10 cellular contexts compared by ENCODE assay signal in genomic region chr7:75452494-75452955, GRCh38. TPM values are rescaled to one million over a fixed set of nuclear protein-coding genes. Genes with fewer than 3 reads are reported as not detected.
DNase-seq lines count a peak whose midpoint lies in the region; ATAC-seq and TF ChIP-seq lines count a peak whose summit lies in the region.
"Not testable (repeated sequence)": the region's sequence is repeated elsewhere in the genome, so short reads cannot be mapped to it uniquely, and the experiment has no call there.
"Had no signal": no experiment of that assay in that cellular context is flagged by ENCODE, and none has a peak within 500 bp of the region (broad histone marks: within the 10 kb centered on the region; RNA-seq: fewer than 3 reads in every experiment).

No MANE protein-coding gene starts in this region.

- WGBS in SK-N-SH (ENCODE audit: low lambda C conversion rate): 10% methylated on average over 3 of the region's 4 CpGs

- not testable (repeated sequence) for TF ChIP-seq EP300 in SK-N-SH (IDR thresholded peaks at IDR 0.05; ENCODE audit: borderline replicate concordance in 1 of 2, low read depth in 1 of 2, low read length in 1 of 2)

- ATAC-seq in GM18870 (IDR thresholded peaks at IDR 0.05; ENCODE audit: unreplicated experiment) (peak; percentile 80), GM23338 (peak; percentile 92), HG03342 (IDR thresholded peaks at IDR 0.05; ENCODE audit: unreplicated experiment) (peak; percentile 89), left ventricle myocardium superior (peak; percentile 76)

- TF ChIP-seq RAD21 in SK-N-SH (IDR thresholded peaks at IDR 0.05; ENCODE audit: low read length): peak; percentile 38

- POLR2A ChIA-PET in BJ (lab: Charles Lee); SK-N-SH (lab: Yijun Ruan, JAX): not testable (repeated sequence)

- not testable (repeated sequence) for H2AFZ ChIP-seq in GM23338; SK-N-SH (ENCODE audit: low read depth)

- not testable (repeated sequence) for H3K36me3 ChIP-seq in BJ (ENCODE audit: control insufficient read depth, insufficient read depth, low read length); GM23338 (ENCODE audit: insufficient read depth); SK-N-SH (replicated peaks in 1 of 2; ENCODE audit: control insufficient read depth in 1 of 2, insufficient read depth in 2 of 2, low read length in 1 of 2)

- not testable (repeated sequence) for H3K27me3 Mint-ChIP-seq in GM23338 (ENCODE audit: insufficient read depth, low read depth, poor library complexity); osteocyte (ENCODE audit: unreplicated experiment)

- H3F3A ChIP-seq in GM23338 (replicated peaks; ENCODE audit: low read depth); SK-N-SH (replicated peaks; ENCODE audit: insufficient read depth): not testable (repeated sequence)

- H3K27ac Mint-ChIP-seq in GM23338; osteocyte (ENCODE audit: unreplicated experiment): not testable (repeated sequence)

- not testable (repeated sequence) for H3K9ac ChIP-seq in SK-N-SH

- H3K4me2 ChIP-seq in GM23338, SK-N-SH: not testable (repeated sequence)

- H3K4me1 ChIP-seq in GM23338 (ENCODE audit: insufficient read depth); SK-N-SH (ENCODE audit: control insufficient read depth in 1 of 2, insufficient read depth in 2 of 2, low read depth in 1 of 2, low read length in 1 of 2): not testable (repeated sequence)

- not testable (repeated sequence) for H3K27ac ChIP-seq in GM23338 (ENCODE audit: low read depth); SK-N-SH (ENCODE audit: low read depth in 2 of 2, low read length in 1 of 2)

- H3K79me2 ChIP-seq in GM23338 (replicated peaks; ENCODE audit: insufficient read depth): not testable (repeated sequence)
- 0 out of 2 replicates have a peak, but pooled peaks cover 10% of the 10 kb centered on the region for H3K79me2 ChIP-seq in SK-N-SH (ENCODE audit: insufficient read depth)

- H4K20me1 ChIP-seq in GM23338 (replicated peaks; ENCODE audit: insufficient read depth); SK-N-SH (ENCODE audit: insufficient read depth): not testable (repeated sequence)

- not testable (repeated sequence) for H3K4me3 ChIP-seq in BJ (ENCODE audit: low read depth, low read length); GM23338; SK-N-SH (ENCODE audit: low read depth in 2 of 2, low read length in 1 of 2); cardiac fibroblast (replicated peaks in 1 of 2; ENCODE audit: low read depth in 2 of 2, low read length in 2 of 2)

- not testable (repeated sequence) for H3K4me1 Mint-ChIP-seq in GM23338; osteocyte (ENCODE audit: unreplicated experiment)

- CTCF ChIA-PET in BJ (lab: Yijun Ruan, JAX); SK-N-SH (lab: Yijun Ruan, JAX): not testable (repeated sequence)

- not testable (repeated sequence) for DNase-seq in BJ (ENCODE audit: low read depth); GM23338 (ENCODE audit: low spot score); SK-N-SH; cardiac fibroblast (ENCODE audit: low read depth in 2 of 2); left ventricle myocardium superior; osteocyte (ENCODE audit: extremely low spot score, unreplicated experiment)

- intact Hi-C loops in left ventricle myocardium superior (cut with micrococcal nuclease): not testable (repeated sequence)

- not testable (repeated sequence) for H3K9me2 ChIP-seq in GM23338 (ENCODE audit: insufficient read depth); SK-N-SH

- H3K9me3 ChIP-seq in SK-N-SH: not testable (repeated sequence)

- H3K9me3 Mint-ChIP-seq in GM23338; osteocyte (ENCODE audit: unreplicated experiment): not testable (repeated sequence)

- H3K4me3 Mint-ChIP-seq in GM23338; osteocyte (ENCODE audit: unreplicated experiment): not testable (repeated sequence)

- H3K27me3 ChIP-seq in BJ (ENCODE audit: control insufficient read depth, insufficient read depth, low read length); GM23338 (ENCODE audit: insufficient read depth); SK-N-SH (ENCODE audit: insufficient read depth): not testable (repeated sequence)

- not testable (repeated sequence) for H3K36me3 Mint-ChIP-seq in GM23338 (ENCODE audit: low read depth); osteocyte (ENCODE audit: unreplicated experiment)

- peak; percentile 35 for TF ChIP-seq CTCF in BJ (IDR thresholded peaks at IDR 0.05; ENCODE audit: insufficient read depth, low read depth, low read length)
- peak; percentile 20 to 28; a peak in 2 of 4 replicates for TF ChIP-seq CTCF in GM23338 (conservative IDR thresholded peaks at IDR 0.05; ENCODE audit: low read depth in 2 of 2)
- peak; percentile 45 for TF ChIP-seq CTCF in SK-N-SH (IDR thresholded peaks at IDR 0.05)
- peak; percentile 30 for TF ChIP-seq CTCF in cardiac fibroblast (IDR thresholded peaks at IDR 0.05; ENCODE audit: low read depth, low read length)
- peak; percentile 60 for TF ChIP-seq CTCF in osteocyte (IDR thresholded peaks at IDR 0.05)

RNA-seq across cellular contexts. Expression of gene POM121C, which starts 33.6 kb away (rescaled TPM):
- polyA plus RNA-seq in BJ (2011; rRNA removed) (7.4 and 7.9 TPM in 2 replicates), GM23338 (2016; fragmentation: Nextera tagmentation; extraction: Ambion mirVana) (40.8 and 41.5 TPM in 2 replicates), SK-N-SH (2012; rRNA removed) (17.5 and 20.4 TPM in 2 replicates)
- polyA minus RNA-seq in BJ (2011; rRNA and poly(A)+ RNA removed): 14.0 and 15.5 TPM in 2 replicates
- total RNA-seq in GM23338 (2014; rRNA removed; shearing (Covaris generic)): 36.9 and 44.0 TPM in 2 replicates
- 18.0 and 21.5 TPM in 2 replicates for polyA plus RNA-seq in SK-N-SH (2012; cell fraction: cytosol; rRNA removed)
- 62.0 and 69.7 TPM in 2 replicates for polyA plus RNA-seq in SK-N-SH (2012; cell fraction: nucleus; rRNA removed)
- total RNA-seq in left ventricle myocardium superior (22.3 TPM), osteocyte (43.3 and 44.3 TPM in 2 replicates)

RNA-seq across cellular contexts. Expression of gene SPDYE5, which starts 39.6 kb away (rescaled TPM):
- 0.04 TPM in 1 of 2 replicates, not detected in the other for polyA plus RNA-seq in BJ (2011; rRNA removed)
- not detected in 2 replicates for polyA minus RNA-seq in BJ (2011; rRNA and poly(A)+ RNA removed)
- not detected in 2 replicates for total RNA-seq in GM23338 (2014; rRNA removed; shearing (Covaris generic))
- polyA plus RNA-seq in GM23338 (2016; fragmentation: Nextera tagmentation; extraction: Ambion mirVana): 1.2 and 1.8 TPM in 2 replicates
- 0.03 TPM in 1 of 2 replicates, not detected in the other for polyA plus RNA-seq in SK-N-SH (2012; rRNA removed)
- 0.01 TPM in 1 of 2 replicates, not detected in the other for polyA plus RNA-seq in SK-N-SH (2012; cell fraction: cytosol; rRNA removed)
- 0.04 and 0.06 TPM in 2 replicates for polyA plus RNA-seq in SK-N-SH (2012; cell fraction: nucleus; rRNA removed)
- not detected for total RNA-seq in left ventricle myocardium superior
- not detected in 2 replicates for total RNA-seq in osteocyte
- total RNA-seq: activated CD4-positive, alpha-beta T cell treated with anti-CD3 and anti-CD28 coated beads, Interleukin-2, amount 10 ng/mL, durations not matched to agents 24 days and 14 days; H4 had no signal

RNA-seq across cellular contexts. Expression of gene TRIM73, which starts 57.1 kb away (rescaled TPM):
- polyA plus RNA-seq in BJ (2011; rRNA removed) (0.39 and 0.59 TPM in 2 replicates), GM23338 (2016; fragmentation: Nextera tagmentation; extraction: Ambion mirVana) (0.96 and 1.2 TPM in 2 replicates), SK-N-SH (2012; rRNA removed) (1.3 and 1.6 TPM in 2 replicates)
- polyA minus RNA-seq in BJ (2011; rRNA and poly(A)+ RNA removed): 0.21 and 0.28 TPM in 2 replicates
- 0.31 and 0.54 TPM in 2 replicates for total RNA-seq in GM23338 (2014; rRNA removed; shearing (Covaris generic))
- polyA plus RNA-seq in SK-N-SH (2012; cell fraction: cytosol; rRNA removed): 0.24 and 0.42 TPM in 2 replicates
- polyA plus RNA-seq in SK-N-SH (2012; cell fraction: nucleus; rRNA removed): 16.2 and 22.1 TPM in 2 replicates
- total RNA-seq in left ventricle myocardium superior (1.3 TPM), osteocyte (3.2 and 7.4 TPM in 2 replicates)
